In the genomic region with DNA sequence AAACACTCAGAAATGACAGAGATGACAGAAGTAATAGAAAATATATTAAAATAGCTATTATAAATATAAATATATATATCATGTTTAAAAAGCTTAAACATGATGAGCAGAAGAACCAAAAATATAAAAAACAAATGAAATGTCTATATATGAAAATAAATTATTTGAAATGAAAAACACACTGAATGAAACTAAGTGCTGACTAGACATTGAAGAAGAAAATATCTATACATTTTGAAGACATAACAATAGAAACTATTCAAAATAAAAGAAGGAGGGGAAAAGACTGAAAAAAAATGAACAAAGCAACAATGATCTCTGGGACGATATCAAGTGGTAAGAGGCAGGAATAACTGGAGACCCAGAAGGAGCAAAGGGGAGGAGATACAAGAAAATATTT, we compare ENCODE assay signal across 26 cellular contexts.
"Had no signal": no experiment of that assay in that cellular context is flagged by ENCODE, and none has a peak within 500 bp of the region (broad histone marks: within the 10 kb centered on the region; RNA-seq: fewer than 3 reads in every experiment).

No MANE protein-coding gene starts in this region.

- H3K27me3 ChIP-seq: hepatocyte, left lung, pancreas, sigmoid colon, stomach, testis, thyroid gland, transverse colon, upper lobe of left lung, vagina had no signal

- DNase-seq: left colon; left lung; lower lobe of right lung; mammary epithelial cell; mesenchymal stem cell; naive thymus-derived CD8-positive, alpha-beta T cell; nucleus accumbens; pancreas; posterior cingulate gyrus; retina; right cardiac atrium; sigmoid colon; stimulated activated CD4-positive, alpha-beta T cell treated with anti-CD3 and anti-CD28 coated beads, Interleukin-2, amount 100 ng/mL, for 24 hours; stimulated activated CD4-positive, alpha-beta T cell treated with anti-CD3 and anti-CD28 coated beads, Interleukin-4, amount 100 ng/mL, for 1 hour; stimulated activated naive B cell treated with anti-CD40 and anti-IgM and Interleukin-4, amounts not matched to agents 10 μg/mL and 1 μg/mL and 100 μg/mL, for 72 hours; stimulated activated naive CD8-positive, alpha-beta T cell treated with anti-CD3 and anti-CD28 coated beads, Interleukin-15, Interleukin-2, amounts not matched to agents 100 U/mL and 50 U/mL, for 24 hours; stomach; testis; thyroid gland; transverse colon; upper lobe of left lung had no signal

- H3K79me2 ChIP-seq: hepatocyte had no signal

- H3K4me1 ChIP-seq: left lung, lower lobe of right lung, pancreas, prostate gland, sigmoid colon, testis, thyroid gland, transverse colon, upper lobe of left lung, vagina had no signal

- H3K4me2 ChIP-seq: hepatocyte, smooth muscle cell had no signal

- H3K36me3 ChIP-seq: left lung, lower lobe of right lung, pancreas, prostate gland, sigmoid colon, stomach, thyroid gland, transverse colon, upper lobe of left lung, vagina had no signal

- H2AFZ ChIP-seq: hepatocyte had no signal

- H3K9me3 ChIP-seq: lower lobe of right lung, pancreas, prostate gland, testis, thyroid gland, transverse colon, upper lobe of left lung, vagina had no signal

- H3K4me3 ChIP-seq: hepatocyte, left lung, lower lobe of right lung, pancreas, prostate gland, sigmoid colon, smooth muscle cell, stomach, testis, thyroid gland, transverse colon, upper lobe of left lung, vagina had no signal

- H3K27ac ChIP-seq: hepatocyte, left lung, lower lobe of right lung, pancreas, prostate gland, sigmoid colon, stomach, testis, thyroid gland, transverse colon, upper lobe of left lung, vagina had no signal

- FAIRE-seq: keratinocyte, pancreas had no signal

- ATAC-seq: left colon; left lung; lower lobe of right lung; naive thymus-derived CD8-positive, alpha-beta T cell; pancreas; right cardiac atrium; stimulated activated naive B cell treated with anti-CD40 and anti-IgM and Interleukin-4, amounts not matched to agents 10 μg/mL and 1 μg/mL and 100 μg/mL, for 72 hours; stimulated activated naive CD8-positive, alpha-beta T cell treated with anti-CD3 and anti-CD28 coated beads, Interleukin-15, Interleukin-2, amounts not matched to agents 100 U/mL and 50 U/mL, for 24 hours had no signal
